In genomic region chr7:132461043-132461592, GRCh38 we compare ENCODE assay signal across 1 cellular context.
TF ChIP-seq lines count a peak whose summit lies in the region.

No MANE protein-coding gene starts in this region.

TF ChIP-seq in GM23338, 12 proteins besides CTCF, POLR2A, EP300 and RAD21 (continued from another document):
- no peak for TF ChIP-seq ETS1 (IDR thresholded peaks at IDR 0.05)
- no peak for TF ChIP-seq NANOG (IDR thresholded peaks at IDR 0.05; ENCODE audit: borderline replicate concordance)
- no peak for TF ChIP-seq JUNB (IDR thresholded peaks at IDR 0.05; ENCODE audit: unreplicated experiment)
- no peak for TF ChIP-seq REST (IDR thresholded peaks at IDR 0.05; ENCODE audit: unreplicated experiment)
- no peak for TF ChIP-seq EZH2phosphoT487 (IDR thresholded peaks at IDR 0.05; ENCODE audit: unreplicated experiment)
